In genomic region chr6:30075987-30076311, GRCh38 we compare ENCODE assay signal across 10 cellular contexts. TPM values are rescaled to one million over a fixed set of nuclear protein-coding genes. Genes with fewer than 3 reads are reported as not detected.
DNase-seq lines count a peak whose midpoint lies in the region; ATAC-seq lines count a peak whose summit lies in the region.
"Had no signal": no experiment of that assay in that cellular context is flagged by ENCODE, and none has a peak within 500 bp of the region (broad histone marks: within the 10 kb centered on the region; RNA-seq: fewer than 3 reads in every experiment).

No MANE protein-coding gene starts in this region.

- H3K27me3 ChIP-seq in iPS-20b (ENCODE audit: insufficient read depth, low read length) (peaks cover 61% of the 10 kb centered on the region), thymus (ENCODE audit: control insufficient read depth, insufficient read depth) (peaks cover 52% of the 10 kb centered on the region)

- H3K27ac Mint-ChIP-seq in T-helper 17 cell: peak overlapping the region; percentile 83

- H3K9me3 ChIP-seq in T-helper 17 cell (ENCODE audit: control insufficient read depth, low read length, poor library complexity, severe bottlenecking) (no peaks in the 10 kb centered on the region), iPS-20b (ENCODE audit: insufficient read depth, low read depth, low read length) (no peaks in the 10 kb centered on the region), thymus (ENCODE audit: control insufficient read depth) (no peaks in the 10 kb centered on the region)

- H3K4me1 ChIP-seq in iPS-20b (ENCODE audit: insufficient read depth, low read length): peaks cover 12% of the 10 kb centered on the region
- H3K4me1 ChIP-seq in thymus (ENCODE audit: control insufficient read depth, insufficient read depth, low read length): no peaks in the 10 kb centered on the region

- peaks cover 17% of the 10 kb centered on the region for H3K36me3 Mint-ChIP-seq in T-helper 17 cell (ENCODE audit: low read depth)

- H3K27me3 Mint-ChIP-seq in T-helper 17 cell: peaks cover 47% of the 10 kb centered on the region

- peak overlapping the region; percentile 93 for H3K4me3 Mint-ChIP-seq in T-helper 17 cell

- peaks cover 53% of the 10 kb centered on the region for H3K4me1 Mint-ChIP-seq in T-helper 17 cell

- H3K27ac ChIP-seq in iPS-20b (ENCODE audit: low read length) (peak overlapping the region; percentile 18), thymus (ENCODE audit: low read depth) (peak overlapping the region; percentile 8)

- DNase-seq in activated effector memory CD4-positive, alpha-beta T cell treated with anti-CD3 and anti-CD28 coated beads, Interleukin-2, amount 50 U/mL, for 16 hours: peak; percentile 71
- DNase-seq in activated effector memory CD4-positive, alpha-beta T cell treated with Interleukin-2 at 50 U/mL for 16 hours: no peak
- DNase-seq in T-helper 17 cell (no peak), midbrain (lab: John Stamatoyannopoulos, UW) (no peak), NCI-H146 treated with DMSO at 0.1 percent for 48 hours (lab: John Stamatoyannopoulos, UW; ENCODE audit: unreplicated experiment) (no peak)
- DNase-seq in effector CD4-positive, alpha-beta T cell: no peak
- DNase-seq: IMR-90 had no signal

- 53% methylated on average over 10 of the region's 10 CpGs for WGBS in thymus

- no peak for ATAC-seq in T-helper 17 cell

- peak overlapping the region; percentile 62; the same call in 1 of the 2 replicates for H3K9ac ChIP-seq in iPS-20b (ENCODE audit: low read depth, low read length)

- H3K36me3 ChIP-seq in iPS-20b (ENCODE audit: insufficient read depth, low read depth, low read length) (no peaks in the 10 kb centered on the region), thymus (ENCODE audit: control insufficient read depth, insufficient read depth) (no peaks in the 10 kb centered on the region)

- H3K4me3 ChIP-seq in iPS-20b (ENCODE audit: low read length): peak overlapping the region; percentile 74
- no peak overlapping the region for H3K4me3 ChIP-seq in thymus (ENCODE audit: low read length)

RNA-seq across cellular contexts. Expression of gene RNF39, which starts 0.4 kb away (rescaled TPM):
- not detected for total RNA-seq in T-helper 17 cell
- 2.0 TPM for polyA plus RNA-seq in thymus
- total RNA-seq: IMR-90 had no signal
- polyA plus RNA-seq: IMR-90 had no signal

RNA-seq across cellular contexts. Expression of gene PPP1R11, which starts 9.0 kb away (rescaled TPM):
- total RNA-seq in T-helper 17 cell: 10 to 100 TPM; 52.1 to 52.4 TPM
- 50.5 TPM for polyA plus RNA-seq in thymus

RNA-seq across cellular contexts. Expression of gene POLR1H, which starts 14.9 kb away (rescaled TPM):
- total RNA-seq in T-helper 17 cell: 10 to 100 TPM; 28.9 to 31.7 TPM
- polyA plus RNA-seq in thymus: 91.0 TPM

RNA-seq across cellular contexts. Expression of gene TRIM31, which starts 36.9 kb away (rescaled TPM):
- not detected for total RNA-seq in T-helper 17 cell
- 1.4 TPM for polyA plus RNA-seq in thymus
- total RNA-seq: IMR-90 had no signal
- polyA plus RNA-seq: IMR-90 had no signal

RNA-seq across cellular contexts. Expression of gene TRIM40, which starts 60.0 kb away (rescaled TPM):
- total RNA-seq in T-helper 17 cell: 1 to 10 TPM in 1 of 2 donors, under 1 TPM in 1; 0.22 to 3.5 TPM
- 0.16 TPM for polyA plus RNA-seq in thymus
- total RNA-seq: IMR-90, urinary bladder had no signal
- polyA plus RNA-seq: IMR-90, urinary bladder had no signal
